ENCODE assay signal across 1 cellular context in genomic region chr19:41133260-41133659, GRCh38.
TF ChIP-seq lines count a peak whose summit lies in the region.

No MANE protein-coding gene starts in this region.

TF ChIP-seq in A549, 52 proteins besides CTCF, POLR2A, EP300 and RAD21 (continued from another document):
- TF ChIP-seq REST (IDR thresholded peaks at IDR 0.05) (no peak), NR3C1 (IDR thresholded peaks at IDR 0.05) (no peak), PHF8 (IDR thresholded peaks at IDR 0.05; ENCODE audit: borderline replicate concordance, low read depth) (no peak), CBX8 (IDR thresholded peaks at IDR 0.05) (no peak), NFE2L2 (conservative IDR thresholded peaks at IDR 0.05; ENCODE audit: low read length) (no peak), USF2 (IDR thresholded peaks at IDR 0.05) (no peak), HOXA7 (CRISPR knock-in tag; IDR thresholded peaks at IDR 0.05) (no peak), JUN (IDR thresholded peaks at IDR 0.05) (no peak)
